8 cellular contexts compared by ENCODE assay signal in the genomic region with DNA sequence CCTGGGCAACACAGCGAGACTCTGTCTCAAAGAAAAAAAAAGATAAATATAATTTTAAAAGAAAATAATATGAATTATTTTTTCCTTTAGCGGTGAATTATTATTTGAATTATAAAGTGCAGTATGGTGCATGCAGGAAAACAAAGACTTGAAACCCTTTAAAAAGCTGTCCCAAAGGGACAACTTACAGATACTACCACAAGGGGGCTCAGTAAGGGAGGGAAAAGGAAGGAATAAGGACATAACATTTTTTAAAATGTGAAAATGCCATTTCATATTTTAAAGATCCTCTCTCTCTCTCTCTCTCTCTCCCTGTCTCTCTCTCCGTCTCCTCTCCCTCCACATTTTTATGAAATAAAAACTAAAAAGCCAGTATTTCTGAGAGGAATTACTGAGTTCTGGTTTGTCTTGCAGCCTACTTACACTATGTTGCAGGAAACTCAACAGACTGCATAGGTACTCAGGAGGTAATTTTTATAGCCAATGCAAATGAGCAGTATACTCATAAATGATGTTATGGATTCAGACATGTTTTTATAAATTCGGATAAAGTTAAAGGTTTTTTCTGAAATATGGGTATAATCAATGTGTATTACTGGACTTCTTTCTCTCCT.
DNase-seq lines count a peak whose midpoint lies in the region; TF ChIP-seq lines count a peak whose summit lies in the region.

No MANE protein-coding gene starts in this region.

- no peaks in the 10 kb centered on the region for H3K36me3 ChIP-seq in SK-N-MC (ENCODE audit: insufficient read depth, low read length)

- peak overlapping the region; percentile 48 for H3K9ac ChIP-seq in SK-N-MC (ENCODE audit: insufficient read length)

- in situ Hi-C loops in GM13977 (cut with MboI; ENCODE audit: low pct_unique_long_range_greater_than_20kb, low sequenced_read_pairs, unreplicated experiment): no loop called here

- CTCF ChIA-PET in AG04449 (lab: Yijun Ruan, JAX): interaction anchor here (1.0 to 5.0 kb wide), 7 partner anchors 21 to 435 kb away, joined by 3 to 64 read pairs (median 4); no protein-coding TSS in a partner anchor

- H3K4me3 ChIP-seq in AG04449 (ENCODE audit: low read depth, low read length): no peak overlapping the region
- peak overlapping the region; percentile 30; the same call in 1 of the 2 replicates for H3K4me3 ChIP-seq in SK-N-MC

- DNase-seq in AG04449 (ENCODE audit: low read depth, low spot score) (no peak), GM13977 (ENCODE audit: low spot score) (no peak), HS-27A (ENCODE audit: low read depth) (peak; percentile 36), SK-N-MC (ENCODE audit: low read depth, low spot score) (no peak), glomerular visceral epithelial cell (ENCODE audit: extremely low spot score) (peak; percentile 45), T-helper 1 cell (no peak)
- DNase-seq in stimulated activated CD4-positive, alpha-beta T cell treated with anti-CD3 and anti-CD28 coated beads, Interleukin-1b, Interleukin-23, amount 100 ng/mL, for 48 hours: no peak
- DNase-seq in stimulated activated CD4-positive, alpha-beta T cell treated with anti-CD3 and anti-CD28 coated beads, Interleukin-15, amount 100 ng/mL, for 24 hours: no peak

- no peaks in the 10 kb centered on the region for H3K9me3 ChIP-seq in SK-N-MC (ENCODE audit: low read depth, low read length)

- peak; percentile 50 for TF ChIP-seq CTCF in AG04449 (IDR thresholded peaks at IDR 0.05; ENCODE audit: insufficient read depth, low read length, missing control alignments)
- peak; percentile 54 for TF ChIP-seq CTCF in GM13977 (IDR thresholded peaks at IDR 0.05; ENCODE audit: extremely low read depth, insufficient read depth, missing control alignments)

- POLR2A ChIA-PET in AG04449 (lab: Yijun Ruan, JAX): no interaction called here

- H3K27ac ChIP-seq in SK-N-MC: 0 out of 2 replicates have a peak overlapping the region, but pooled peaks have one; percentile 55

Comparison
In these comparisons a context has a peak if more than half of its experiments do, and no peak if none do; other contexts are left out.
1. DNase-seq: peak in HS-27A (single experiment) and glomerular visceral epithelial cell (single experiment); none in AG04449 (single experiment), GM13977 (single experiment), SK-N-MC (single experiment), stimulated activated CD4-positive, alpha-beta T cell treated with anti-CD3 and anti-CD28 coated beads, Interleukin-1b, Interleukin-23, amount 100 ng/mL, for 48 hours (single experiment), stimulated activated CD4-positive, alpha-beta T cell treated with anti-CD3 and anti-CD28 coated beads, Interleukin-15, amount 100 ng/mL, for 24 hours (single experiment) and T-helper 1 cell (0 of 5).